6 cellular contexts compared by ENCODE assay signal in genomic region chr19:7307590-7308218, GRCh38.
"Had no signal": no experiment of that assay in that cellular context is flagged by ENCODE, and none has a peak within 500 bp of the region (broad histone marks: within the 10 kb centered on the region; RNA-seq: fewer than 3 reads in every experiment).

No MANE protein-coding gene starts in this region.

- DNase-seq: H9, HCEC 1CT had no signal

- H3K36me3 Mint-ChIP-seq: IgD-negative memory B cell had no signal

- H3K27me3 Mint-ChIP-seq: IgD-negative memory B cell had no signal

- H3K4me2 ChIP-seq: GM23338 had no signal

- H3K4me3 ChIP-seq: GM23338 had no signal

- H3K4me1 Mint-ChIP-seq: GM23338 had no signal

- H3K4me3 Mint-ChIP-seq: GM23338, H9, IgD-negative memory B cell had no signal

- ATAC-seq: GM23338, HepG2 had no signal

- H3K27ac Mint-ChIP-seq: GM23338, H9, IgD-negative memory B cell had no signal

- H3K27ac ChIP-seq: HL-60 had no signal

- H3K9me3 Mint-ChIP-seq: GM23338, H9, IgD-negative memory B cell had no signal
